Comparison of ENCODE assay signal across 12 cellular contexts in the genomic region with DNA sequence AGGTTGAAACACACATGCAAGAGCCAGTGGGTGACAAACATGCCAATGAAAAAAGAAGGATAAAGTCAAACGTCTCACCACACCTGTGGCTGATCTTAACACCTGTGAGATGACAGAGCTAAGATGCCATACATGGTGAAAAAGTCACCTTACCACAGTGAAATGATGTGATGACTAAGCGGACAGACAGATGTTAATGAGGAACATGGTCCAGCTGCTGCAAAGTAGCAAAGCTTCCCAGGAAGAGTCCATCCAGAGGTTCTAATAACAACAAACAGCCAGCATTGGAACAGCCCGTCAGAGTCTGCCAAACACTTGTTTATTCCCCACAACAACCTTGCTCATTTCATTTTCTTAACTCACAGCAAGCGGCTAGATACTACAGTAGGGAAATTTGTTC.
DNase-seq lines count a peak whose midpoint lies in the region; ATAC-seq lines count a peak whose summit lies in the region.
"Had no signal": no experiment of that assay in that cellular context is flagged by ENCODE, and none has a peak within 500 bp of the region (broad histone marks: within the 10 kb centered on the region; RNA-seq: fewer than 3 reads in every experiment).

No MANE protein-coding gene starts in this region.

- peaks cover 28% of the 10 kb centered on the region for H3K4me1 Mint-ChIP-seq in T-helper 1 cell treated with Interleukin-12 subunit alpha and Interleukin-12 subunit beta and Interleukin-4 antibody, amounts not matched to agents 30 μg/mL and 1 μg/mL, for 36 hours (ENCODE audit: low read depth)
- H3K4me1 Mint-ChIP-seq in effector memory CD8-positive, alpha-beta T cell (ENCODE audit: low read depth in 2 of 2), result peaks cover 24 to 32% of the 10 kb centered on the region in 2 donors

- H3K4me1 ChIP-seq in neuron (ENCODE audit: insufficient read depth, low read length), result no peaks in the 10 kb centered on the region

- no peaks in the 10 kb centered on the region for H3K9me3 Mint-ChIP-seq in T-helper 1 cell treated with Interleukin-12 subunit alpha and Interleukin-12 subunit beta and Interleukin-4 antibody, amounts not matched to agents 30 μg/mL and 1 μg/mL, for 36 hours
- H3K9me3 Mint-ChIP-seq in effector memory CD8-positive, alpha-beta T cell, result no peaks in the 10 kb centered on the region

- no peak overlapping the region for H2AFZ ChIP-seq in neuron (ENCODE audit: low read depth, low read length)

- no peaks in the 10 kb centered on the region for H3K9me3 ChIP-seq in neuron (ENCODE audit: low read length)

- H3K4me3 Mint-ChIP-seq in T-helper 1 cell treated with Interleukin-12 subunit alpha and Interleukin-12 subunit beta and Interleukin-4 antibody, amounts not matched to agents 30 μg/mL and 1 μg/mL, for 36 hours, result peak overlapping the region; percentile 73
- peak overlapping the region; percentile 50 to 52 for H3K4me3 Mint-ChIP-seq in effector memory CD8-positive, alpha-beta T cell

- H3K36me3 ChIP-seq in neuron (ENCODE audit: insufficient read depth, low read length), result peaks cover 36% of the 10 kb centered on the region

- DNase-seq in T-helper 1 cell (no peak), RKO (ENCODE audit: low spot score) (peak; percentile 77), NCI-H2107 treated with DMSO at 0.1 percent for 48 hours (lab: John Stamatoyannopoulos, UW; ENCODE audit: unreplicated experiment) (no peak), iPS-NIHi11 (ENCODE audit: low spot score) (no peak)
- no peak for DNase-seq in effector memory CD8-positive, alpha-beta T cell
- DNase-seq: left colon, NCI-H187, SHP77 treated with DMSO at 0.1 percent for 48 hours, small intestine had no signal

- ATAC-seq in effector memory CD8-positive, alpha-beta T cell (replicated peaks), result no peak
- no peak for ATAC-seq in GM21390 (IDR thresholded peaks at IDR 0.05; ENCODE audit: unreplicated experiment)
- ATAC-seq: left colon had no signal

- peak overlapping the region; percentile 14 for H3K4me3 ChIP-seq in neuron (ENCODE audit: low read length)

- peak overlapping the region; percentile 76 for H3K27ac Mint-ChIP-seq in T-helper 1 cell treated with Interleukin-12 subunit alpha and Interleukin-12 subunit beta and Interleukin-4 antibody, amounts not matched to agents 30 μg/mL and 1 μg/mL, for 36 hours
- H3K27ac Mint-ChIP-seq in effector memory CD8-positive, alpha-beta T cell, result peak overlapping the region in 1 of 2 donors; percentile 23

- H3K27me3 ChIP-seq in neuron (ENCODE audit: insufficient read depth, low read length), result no peaks in the 10 kb centered on the region

- H3K27me3 Mint-ChIP-seq in T-helper 1 cell treated with Interleukin-12 subunit alpha and Interleukin-12 subunit beta and Interleukin-4 antibody, amounts not matched to agents 30 μg/mL and 1 μg/mL, for 36 hours (ENCODE audit: low read depth), result no peaks in the 10 kb centered on the region
- H3K27me3 Mint-ChIP-seq in effector memory CD8-positive, alpha-beta T cell, result no peaks in the 10 kb centered on the region

- H3K36me3 Mint-ChIP-seq in T-helper 1 cell treated with Interleukin-12 subunit alpha and Interleukin-12 subunit beta and Interleukin-4 antibody, amounts not matched to agents 30 μg/mL and 1 μg/mL, for 36 hours (ENCODE audit: low read depth), result peaks cover 17% of the 10 kb centered on the region
- H3K36me3 Mint-ChIP-seq in effector memory CD8-positive, alpha-beta T cell (ENCODE audit: insufficient read depth), result peaks cover 54% of the 10 kb centered on the region
